Comparison of ENCODE assay signal across 14 cellular contexts in the genomic region with DNA sequence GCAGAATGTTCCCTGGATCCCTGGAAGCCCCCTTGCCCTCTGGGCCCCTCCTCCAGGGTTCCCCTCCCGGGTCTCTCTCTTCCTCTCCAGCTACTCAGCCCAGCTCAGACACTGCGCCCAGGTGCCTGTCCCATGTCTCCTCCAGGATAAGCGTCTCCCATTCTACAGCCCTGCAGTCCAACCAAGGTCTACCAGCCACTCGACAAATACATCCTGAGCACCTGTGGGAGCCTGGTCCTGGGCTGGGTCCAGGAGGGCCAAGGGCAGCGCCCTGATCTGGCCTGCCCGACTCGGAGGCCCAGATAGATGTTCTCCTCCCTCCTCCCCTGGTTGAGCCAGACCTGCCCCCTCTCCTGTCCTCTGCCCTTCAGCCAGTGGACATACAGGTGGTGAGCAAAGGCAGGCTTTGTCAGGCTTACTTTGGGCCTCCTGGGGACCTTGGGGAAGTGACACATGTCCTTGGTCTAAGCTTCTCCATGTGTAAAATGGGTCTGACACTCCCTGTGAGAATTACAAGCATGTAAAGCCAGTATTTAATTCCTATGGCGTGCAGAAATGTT. TPM values are rescaled to one million over a fixed set of nuclear protein-coding genes. Genes with fewer than 3 reads are reported as not detected.
A peak's percentile ranks its signal among the peaks of the same experiment; 100 is the strongest.
DNase-seq lines count a peak whose midpoint lies in the region; ATAC-seq and TF ChIP-seq lines count a peak whose summit lies in the region.
"Had no signal": no experiment of that assay in that cellular context is flagged by ENCODE, and none has a peak within 500 bp of the region (broad histone marks: within the 10 kb centered on the region; RNA-seq: fewer than 3 reads in every experiment).

No MANE protein-coding gene starts in this region.

- peaks cover 52% of the 10 kb centered on the region for H3K27me3 Mint-ChIP-seq in activated T-helper 2 cell treated with anti-CD3 and anti-CD28 coated beads, Interferon-gamma antibody, Interleukin-2, Interleukin-4, amounts not matched to agents 10 μg/mL and 5 μg/mL and 100 μg/mL, durations not matched to agents 14 hours and 24 hours and 36 hours (ENCODE audit: low read depth)
- H3K27me3 Mint-ChIP-seq in memory B cell = peaks cover 29% of the 10 kb centered on the region

- H3K9me3 ChIP-seq in left ventricle myocardium inferior (replicated peaks) (no peaks in the 10 kb centered on the region), upper lobe of right lung (no peaks in the 10 kb centered on the region)
- no peaks in the 10 kb centered on the region for H3K9me3 ChIP-seq in effector memory CD4-positive, alpha-beta T cell (ENCODE audit: control insufficient read depth, low read length)
- H3K9me3 ChIP-seq: stomach had no signal

- ATAC-seq in left cardiac atrium = no peak
- no peak for ATAC-seq in memory B cell (ENCODE audit: low read depth)
- no peak for ATAC-seq in upper lobe of right lung

- H3K9me3 Mint-ChIP-seq in activated T-helper 2 cell treated with anti-CD3 and anti-CD28 coated beads, Interferon-gamma antibody, Interleukin-2, Interleukin-4, amounts not matched to agents 10 μg/mL and 5 μg/mL and 100 μg/mL, durations not matched to agents 14 hours and 24 hours and 36 hours = no peaks in the 10 kb centered on the region
- no peaks in the 10 kb centered on the region for H3K9me3 Mint-ChIP-seq in memory B cell

- no peaks in the 10 kb centered on the region for H3K36me3 ChIP-seq in left ventricle myocardium inferior
- no peaks in the 10 kb centered on the region for H3K36me3 ChIP-seq in upper lobe of right lung
- H3K36me3 ChIP-seq in effector memory CD4-positive, alpha-beta T cell (ENCODE audit: control insufficient read depth, insufficient read depth, low read length) = no peaks in the 10 kb centered on the region
- H3K36me3 ChIP-seq: stomach had no signal

- peaks cover 57% of the 10 kb centered on the region for H3K4me1 ChIP-seq in left ventricle myocardium inferior
- peaks cover 6% of the 10 kb centered on the region for H3K4me1 ChIP-seq in upper lobe of right lung
- no peaks in the 10 kb centered on the region for H3K4me1 ChIP-seq in effector memory CD4-positive, alpha-beta T cell (ENCODE audit: control insufficient read depth, insufficient read depth, low read length, poor library complexity, severe bottlenecking)

- no peak overlapping the region for H3K27ac Mint-ChIP-seq in activated T-helper 2 cell treated with anti-CD3 and anti-CD28 coated beads, Interferon-gamma antibody, Interleukin-2, Interleukin-4, amounts not matched to agents 10 μg/mL and 5 μg/mL and 100 μg/mL, durations not matched to agents 14 hours and 24 hours and 36 hours
- no peak overlapping the region for H3K27ac Mint-ChIP-seq in memory B cell

- H3K36me3 Mint-ChIP-seq in activated T-helper 2 cell treated with anti-CD3 and anti-CD28 coated beads, Interferon-gamma antibody, Interleukin-2, Interleukin-4, amounts not matched to agents 10 μg/mL and 5 μg/mL and 100 μg/mL, durations not matched to agents 14 hours and 24 hours and 36 hours (ENCODE audit: low read depth) = no peaks in the 10 kb centered on the region
- H3K36me3 Mint-ChIP-seq in memory B cell = no peaks in the 10 kb centered on the region

- H3K4me1 Mint-ChIP-seq in activated T-helper 2 cell treated with anti-CD3 and anti-CD28 coated beads, Interferon-gamma antibody, Interleukin-2, Interleukin-4, amounts not matched to agents 10 μg/mL and 5 μg/mL and 100 μg/mL, durations not matched to agents 14 hours and 24 hours and 36 hours (ENCODE audit: low read depth) = peaks cover 5% of the 10 kb centered on the region
- peaks cover 5% of the 10 kb centered on the region for H3K4me1 Mint-ChIP-seq in memory B cell

- intact Hi-C loops in left ventricle myocardium inferior (cut with micrococcal nuclease) = no loop called here
- intact Hi-C loops in left cardiac atrium (cut with DNase I) = no loop called here
- intact Hi-C loops in activated T-helper 2 cell treated with anti-CD3 and anti-CD28 coated beads, Interferon-gamma antibody, Interleukin-2, Interleukin-4, amounts not matched to agents 10 μg/mL and 5 μg/mL and 100 μg/mL, durations not matched to agents 14 hours and 24 hours and 36 hours (cut with micrococcal nuclease) = no loop called here
- intact Hi-C loops in upper lobe of right lung (cut with DNase I) = no loop called here

- DNase-seq in left ventricle myocardium inferior = peak; percentile 4
- DNase-seq in left cardiac atrium = no peak
- DNase-seq in activated T-helper 2 cell treated with anti-CD3 and anti-CD28 coated beads, Interferon-gamma antibody, Interleukin-2, Interleukin-4, amounts not matched to agents 10 μg/mL and 5 μg/mL and 100 μg/mL, durations not matched to agents 14 hours and 24 hours and 36 hours (ENCODE audit: low spot score) = no peak
- DNase-seq in memory B cell (ENCODE audit: low spot score in 2 of 2) = no peak
- peak; percentile 43 for DNase-seq in upper lobe of right lung
- no peak for DNase-seq in H4 (ENCODE audit: low spot score)
- DNase-seq in effector memory CD4-positive, alpha-beta T cell = no peak
- no peak for DNase-seq in kidney glomerular epithelial cell (lab: John Stamatoyannopoulos, UW)
- DNase-seq: stimulated activated CD4-positive, alpha-beta T cell treated with anti-CD3 and anti-CD28 coated beads, Interleukin-4, amount 100 ng/mL, for 24 hours; stomach; SW 1271 had no signal

- H3K27ac ChIP-seq in left ventricle myocardium inferior (replicated peaks) (no peak overlapping the region), upper lobe of right lung (no peak overlapping the region)
- no peak overlapping the region for H3K27ac ChIP-seq in effector memory CD4-positive, alpha-beta T cell (ENCODE audit: insufficient read depth, low read length, poor library complexity, severe bottlenecking)
- H3K27ac ChIP-seq: C4-2B, stomach had no signal

- TF ChIP-seq CTCF in left ventricle myocardium inferior (IDR thresholded peaks at IDR 0.05; ENCODE audit: borderline replicate concordance) (no peak), upper lobe of right lung (IDR thresholded peaks at IDR 0.05) (no peak)

- H3K4me3 ChIP-seq in left ventricle myocardium inferior (peak overlapping the region; percentile 70), upper lobe of right lung (peak overlapping the region; percentile 47)
- no peak overlapping the region for H3K4me3 ChIP-seq in effector memory CD4-positive, alpha-beta T cell (ENCODE audit: insufficient read depth, low read depth, low read length, poor library complexity, severe bottlenecking)

- H3K27me3 ChIP-seq in left ventricle myocardium inferior (ENCODE audit: low read depth) (peaks cover 98% of the 10 kb centered on the region), upper lobe of right lung (peaks cover 45% of the 10 kb centered on the region)
- H3K27me3 ChIP-seq in effector memory CD4-positive, alpha-beta T cell (replicated peaks; ENCODE audit: control insufficient read depth, insufficient read depth, low read length, poor library complexity, severe bottlenecking) = peaks cover 5% of the 10 kb centered on the region

- H3K4me3 Mint-ChIP-seq in activated T-helper 2 cell treated with anti-CD3 and anti-CD28 coated beads, Interferon-gamma antibody, Interleukin-2, Interleukin-4, amounts not matched to agents 10 μg/mL and 5 μg/mL and 100 μg/mL, durations not matched to agents 14 hours and 24 hours and 36 hours (ENCODE audit: low read depth) = peak overlapping the region; percentile 67
- H3K4me3 Mint-ChIP-seq in memory B cell = peak overlapping the region; percentile 27

RNA-seq across cellular contexts. Expression of gene FLT4, which starts 1.4 kb away (rescaled TPM):
- total RNA-seq in left ventricle myocardium inferior (6.1 TPM), left cardiac atrium (1 to 10 TPM; 5.6 to 8.2 TPM), upper lobe of right lung (38.6 TPM)
- total RNA-seq in activated T-helper 2 cell treated with anti-CD3 and anti-CD28 coated beads, Interferon-gamma antibody, Interleukin-2, Interleukin-4, amounts not matched to agents 10 μg/mL and 5 μg/mL and 100 μg/mL, durations not matched to agents 14 hours and 24 hours and 36 hours = 1.1 and 1.7 TPM in 2 replicates
- total RNA-seq in H4 (2014; rRNA removed; shearing (Covaris generic)) = 0.04 TPM in 1 of 2 replicates, not detected in the other
- total RNA-seq: MCF 10A, OCI-LY7 had no signal

RNA-seq across cellular contexts. Expression of gene SCGB3A1, which starts 56.7 kb away (rescaled TPM):
- total RNA-seq in left ventricle myocardium inferior (not detected), left cardiac atrium (not detected), upper lobe of right lung (86.9 TPM)
- not detected in 2 replicates for total RNA-seq in activated T-helper 2 cell treated with anti-CD3 and anti-CD28 coated beads, Interferon-gamma antibody, Interleukin-2, Interleukin-4, amounts not matched to agents 10 μg/mL and 5 μg/mL and 100 μg/mL, durations not matched to agents 14 hours and 24 hours and 36 hours
- total RNA-seq in H4 (2014; rRNA removed; shearing (Covaris generic)) = not detected in 2 replicates
- total RNA-seq: MCF 10A, OCI-LY7 had no signal

Comparison
In these comparisons a context has a peak if more than half of its experiments do, and no peak if none do; other contexts are left out.
1. DNase-seq: peak in left ventricle myocardium inferior (single experiment) and upper lobe of right lung (single experiment); none in left cardiac atrium (single experiment), activated T-helper 2 cell treated with anti-CD3 and anti-CD28 coated beads, Interferon-gamma antibody, Interleukin-2, Interleukin-4, amounts not matched to agents 10 μg/mL and 5 μg/mL and 100 μg/mL, durations not matched to agents 14 hours and 24 hours and 36 hours (single experiment), memory B cell (0 of 2), H4 (single experiment), effector memory CD4-positive, alpha-beta T cell (0 of 3) and kidney glomerular epithelial cell (single experiment).
2. RNA of gene SCGB3A1, which starts 56.7 kb away (total RNA-seq): 86.9 TPM in upper lobe of right lung (single experiment); not detected in left ventricle myocardium inferior (single experiment), not detected in left cardiac atrium, not detected in activated T-helper 2 cell treated with anti-CD3 and anti-CD28 coated beads, Interferon-gamma antibody, Interleukin-2, Interleukin-4, amounts not matched to agents 10 μg/mL and 5 μg/mL and 100 μg/mL, durations not matched to agents 14 hours and 24 hours and 36 hours and not detected in H4; every median in the first group is over 10 times any median in the second.